Comparison of ENCODE assay signal across 8 cellular contexts in the genomic region with DNA sequence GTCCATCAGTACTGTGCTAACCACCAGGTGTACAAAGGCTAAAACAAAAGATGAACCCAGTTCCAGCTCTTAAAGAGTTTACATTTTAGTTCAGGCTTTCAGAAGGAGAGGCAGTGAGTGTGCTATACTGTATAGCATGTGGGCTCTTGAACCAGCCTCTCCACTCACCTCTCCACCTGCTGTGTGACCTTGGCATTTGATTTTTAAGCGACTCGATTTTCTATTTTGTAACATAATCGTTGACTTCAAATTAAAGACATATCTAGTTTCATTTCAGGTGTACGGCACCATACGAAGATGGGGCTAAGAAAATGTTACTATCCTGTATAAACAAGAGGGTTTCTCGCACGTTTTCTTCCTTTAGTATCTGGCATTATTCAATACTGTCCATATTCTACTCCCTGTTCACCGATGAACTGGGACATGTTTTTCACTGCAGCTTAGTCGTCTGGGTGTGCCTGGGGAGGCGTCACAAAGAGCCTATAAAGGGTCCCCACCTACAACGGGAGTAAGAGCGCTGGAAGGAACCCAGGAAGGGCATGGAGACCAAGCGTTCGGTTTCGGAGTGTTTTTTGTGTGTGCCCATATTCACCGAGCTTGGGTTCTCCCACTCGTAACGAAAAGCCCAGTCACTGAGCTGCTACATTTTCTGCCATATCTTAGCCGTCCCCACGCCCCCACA. TPM values are rescaled to one million over a fixed set of nuclear protein-coding genes. Genes with fewer than 3 reads are reported as not detected.
A peak's percentile ranks its signal among the peaks of the same experiment; 100 is the strongest.
DNase-seq lines count a peak whose midpoint lies in the region; ATAC-seq, FAIRE-seq and TF ChIP-seq lines count a peak whose summit lies in the region.

No MANE protein-coding gene starts in this region.

- intact Hi-C loops in GM12878 (cut with micrococcal nuclease; ENCODE audit: unreplicated experiment) = no loop called here
- intact Hi-C loops in posterior cingulate gyrus (cut with DNase I) = no loop called here

- TSS peak; percentile 73 for BruUV-seq in GM12878 (replicated peaks; lab: Mats Ljungman, UMichigan)

- peaks cover 52% of the 10 kb centered on the region for H3K79me2 ChIP-seq in GM12878 (ENCODE audit: control insufficient read depth, insufficient read depth, low read length)

- SMC1A ChIA-PET in GM12878 (lab: Charles Lee; ENCODE audit: uncharacterized antibody, unreplicated experiment) = interaction anchor here (0.6 to 3.3 kb wide), 3 partner anchors 8 to 183 kb away, joined by 3 to 8 read pairs (median 3); no protein-coding TSS in a partner anchor

- H3K27ac ChIP-seq in GM12878 (ENCODE audit: control insufficient read depth, insufficient read depth) (peak overlapping the region; percentile 90), subcutaneous abdominal adipose tissue (ENCODE audit: low read depth, low read length) (peak overlapping the region; percentile 97)

- TF ChIP-seq POLR2A in GM12878 (IDR thresholded peaks at IDR 0.05; ENCODE audit: low read depth, low read length) = no peak

- H3K9ac ChIP-seq in GM12878 (ENCODE audit: control insufficient read depth, insufficient read depth, low read length) = peak overlapping the region; percentile 92
- peak overlapping the region; percentile 82 to 98 (median 97) for H3K9ac ChIP-seq in subcutaneous abdominal adipose tissue (ENCODE audit: low read length in 5 of 5)

- DNase-seq in A172 (ENCODE audit: low spot score) (peak; percentile 10), NCI-H2227 (lab: John Stamatoyannopoulos, UW; ENCODE audit: unreplicated experiment) (peak; percentile 38), GM12878 (ENCODE audit: low read depth, low spot score) (no peak), kidney epithelial cell (ENCODE audit: low read depth) (no peak), posterior cingulate gyrus (no peak)

- FAIRE-seq in GM12878 (lab: Jason Lieb, UNC) = no peak

- H3K4me1 ChIP-seq in GM12878 (ENCODE audit: control insufficient read depth, insufficient read depth, low read length) = peaks cover 4% of the 10 kb centered on the region; the same call in 1 of the 2 replicates
- peaks cover 0 to 47% (median 32%) of the 10 kb centered on the region in 5 donors for H3K4me1 ChIP-seq in subcutaneous abdominal adipose tissue (ENCODE audit: control insufficient read depth in 5 of 5, insufficient read depth in 5 of 5, low read length in 5 of 5)

- H2AFZ ChIP-seq in GM12878 (ENCODE audit: control insufficient read depth, low read depth, low read length) = peak overlapping the region; percentile 96

- no peaks in the 10 kb centered on the region for H3K27me3 ChIP-seq in GM12878 (replicated peaks in 1 of 2; ENCODE audit: control insufficient read depth in 2 of 2, insufficient read depth in 2 of 2, low read length in 1 of 2)
- no peaks in the 10 kb centered on the region for H3K27me3 ChIP-seq in kidney epithelial cell (ENCODE audit: control insufficient read depth, insufficient read depth, low read length)
- no peaks in the 10 kb centered on the region for H3K27me3 ChIP-seq in subcutaneous abdominal adipose tissue (ENCODE audit: control insufficient read depth in 5 of 5, insufficient read depth in 4 of 5, low read length in 5 of 5)

- ATAC-seq in GM18517 (IDR thresholded peaks at IDR 0.05; ENCODE audit: unreplicated experiment) (peak; percentile 4), HG03039 (IDR thresholded peaks at IDR 0.05; ENCODE audit: unreplicated experiment) (peak; percentile 13), GM12878 (peak; percentile 14)

- TF ChIP-seq RAD21 in GM12878 (IDR thresholded peaks at IDR 0.05; ENCODE audit: insufficient read depth, low read depth, low read length) = no peak

- H4K20me1 ChIP-seq in GM12878 (ENCODE audit: control insufficient read depth, insufficient read depth) = no peaks in the 10 kb centered on the region

- peak overlapping the region; percentile 68 for H3K4me2 ChIP-seq in GM12878 (ENCODE audit: control insufficient read depth, insufficient read depth)

- POLR2A ChIA-PET in GM12878 (lab: Charles Lee) = interaction anchor here (0.6 to 1.4 kb wide), 4 partner anchors 8 to 344 kb away, joined by 3 to 6 read pairs (median 4); no protein-coding TSS in a partner anchor

- TF ChIP-seq CTCF in GM12878 (IDR thresholded peaks at IDR 0.05 in 2 of 3, conservative IDR thresholded peaks at IDR 0.05 in 1 of 3; ENCODE audit: control insufficient read depth in 2 of 3, extremely low read depth in 1 of 3, insufficient read depth in 1 of 3, low read depth in 3 of 3, low read length in 3 of 3) (no peak), kidney epithelial cell (IDR thresholded peaks at IDR 0.05; ENCODE audit: insufficient read depth, low read length, poor library complexity, severe bottlenecking) (no peak)

- RAD21 ChIA-PET in GM12878 (lab: Charles Lee; ENCODE audit: unreplicated experiment) = interaction anchor here (0.9 to 1.7 kb wide), 4 partner anchors 8 to 282 kb away, joined by 3 to 6 read pairs (median 3); no protein-coding TSS in a partner anchor

- in situ Hi-C loops in GM12878 (cut with MboI) = no loop called here

- 2% methylated on average over 18 of the region's 20 CpGs for WGBS in GM12878 (ENCODE audit: insufficient coverage, insufficient replicate concordance, low lambda C conversion rate, missing lambda C conversion rate)

- CTCF ChIA-PET in GM12878 (lab: Yijun Ruan, JAX) = interaction anchor here (0.6 to 1.4 kb wide), 6 partner anchors 8 to 1220 kb away, joined by 3 to 6 read pairs (median 3); no protein-coding TSS in a partner anchor

- TF ChIP-seq EP300 in GM12878 (IDR thresholded peaks at IDR 0.05; ENCODE audit: borderline replicate concordance in 1 of 2, control insufficient read depth in 1 of 2, low read depth in 2 of 2, low read length in 2 of 2) = no peak

- H3K9me3 ChIP-seq in GM12878 (replicated peaks; ENCODE audit: control insufficient read depth, insufficient read depth, low read length) (no peaks in the 10 kb centered on the region), subcutaneous abdominal adipose tissue (ENCODE audit: control insufficient read depth in 5 of 5, low read length in 5 of 5) (no peaks in the 10 kb centered on the region)

- H3K4me3 ChIP-seq in GM12878 (peak overlapping the region; percentile 99), kidney epithelial cell (ENCODE audit: low read depth, low read length) (peak overlapping the region; percentile 99), subcutaneous abdominal adipose tissue (ENCODE audit: low read depth in 1 of 5, low read length in 5 of 5) (peak overlapping the region; percentile 94 to 98 (median 97))

- no peaks in the 10 kb centered on the region for H3K36me3 ChIP-seq in GM12878 (ENCODE audit: control insufficient read depth in 2 of 2, insufficient read depth in 2 of 2, low read length in 1 of 2)
- no peaks in the 10 kb centered on the region for H3K36me3 ChIP-seq in kidney epithelial cell (ENCODE audit: control insufficient read depth, insufficient read depth, low read length)
- H3K36me3 ChIP-seq in subcutaneous abdominal adipose tissue (ENCODE audit: control insufficient read depth in 5 of 5, insufficient read depth in 5 of 5, low read length in 5 of 5) = no peaks in the 10 kb centered on the region

TF ChIP-seq in GM12878, 131 proteins besides CTCF, POLR2A, EP300 and RAD21 (continues in another document):
- TF ChIP-seq RUNX3 (IDR thresholded peaks at IDR 0.05; ENCODE audit: low read length) (no peak), TARDBP (IDR thresholded peaks at IDR 0.05; ENCODE audit: borderline replicate concordance) (peak; percentile 41; the same call in 1 of the 2 replicates)
- TF ChIP-seq, protein P1, sequence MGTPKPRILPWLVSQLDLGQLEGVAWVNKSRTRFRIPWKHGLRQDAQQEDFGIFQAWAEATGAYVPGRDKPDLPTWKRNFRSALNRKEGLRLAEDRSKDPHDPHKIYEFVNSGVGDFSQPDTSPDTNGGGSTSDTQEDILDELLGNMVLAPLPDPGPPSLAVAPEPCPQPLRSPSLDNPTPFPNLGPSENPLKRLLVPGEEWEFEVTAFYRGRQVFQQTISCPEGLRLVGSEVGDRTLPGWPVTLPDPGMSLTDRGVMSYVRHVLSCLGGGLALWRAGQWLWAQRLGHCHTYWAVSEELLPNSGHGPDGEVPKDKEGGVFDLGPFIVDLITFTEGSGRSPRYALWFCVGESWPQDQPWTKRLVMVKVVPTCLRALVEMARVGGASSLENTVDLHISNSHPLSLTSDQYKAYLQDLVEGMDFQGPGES (IDR thresholded peaks at IDR 0.05) = no peak
- TF ChIP-seq, protein P2, sequence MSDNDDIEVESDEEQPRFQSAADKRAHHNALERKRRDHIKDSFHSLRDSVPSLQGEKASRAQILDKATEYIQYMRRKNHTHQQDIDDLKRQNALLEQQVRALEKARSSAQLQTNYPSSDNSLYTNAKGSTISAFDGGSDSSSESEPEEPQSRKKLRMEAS (IDR thresholded peaks at IDR 0.05; ENCODE audit: low read depth, low read length) = no peak

RNA-seq across cellular contexts. Expression of a gene that starts 0.8 kb away (rescaled TPM):
- total RNA-seq in A172 (2014; rRNA removed; shearing (Covaris generic)) = 28.4 and 43.3 TPM in 2 replicates
- 366 and 383 TPM in 2 replicates for total RNA-seq in GM12878 (2013; cell fraction: nucleolus; rRNA removed)
- total RNA-seq in GM12878 (2014; rRNA removed) (71.4 and 91.5 TPM in 2 replicates), GM12878 (2014; rRNA removed; fragmentation: Illumina TruSeq; extraction: Trizol) (94.0 and 95.5 TPM in 2 replicates), GM12878 (2021) (84.8 and 85.1 TPM in 2 replicates), kidney epithelial cell (33.8 and 37.5 TPM in 2 replicates)
- 22.0 TPM for polyA plus RNA-seq in GM12878 (2011; ENCODE audit: low read depth)
- polyA plus RNA-seq in GM12878 (2011; rRNA removed) (91.3 and 136 TPM in 2 replicates), GM12878 (2014; fragmentation: Illumina TruSeq; extraction: Trizol) (87.2 and 116 TPM in 2 replicates), GM12878 (2014; fragmentation: Nextera tagmentation; extraction: Ambion mirVana) (100 to 1,000 TPM in 1 of 2 experiments, 10 to 100 TPM in 1; 89.1 to 101 TPM), GM12878 (2014; rRNA removed) (57.6 and 59.8 TPM in 2 replicates), GM12878 (2016; fragmentation: Nextera tagmentation; extraction: Ambion mirVana) (10 to 100 TPM; 95.5 to 96.5 TPM)
- polyA plus RNA-seq in GM12878 (2011; cell fraction: cytosol; rRNA removed) = 27.6 and 30.7 TPM in 2 replicates
- polyA plus RNA-seq in GM12878 (2011; cell fraction: nucleus; rRNA removed) = 135 and 186 TPM in 2 replicates
- 45.7 and 49.5 TPM in 2 replicates for polyA plus RNA-seq in GM12878 (2012)
- 107 and 196 TPM in 2 replicates for polyA minus RNA-seq in GM12878 (2011; rRNA and poly(A)+ RNA removed)
- polyA minus RNA-seq in GM12878 (2011; cell fraction: cytosol; rRNA and poly(A)+ RNA removed) = 19.4 and 22.5 TPM in 2 replicates
- 248 and 344 TPM in 2 replicates for polyA minus RNA-seq in GM12878 (2011; cell fraction: nucleus; rRNA and poly(A)+ RNA removed)

Comparison
In these comparisons a context has a peak if more than half of its experiments do, and no peak if none do; other contexts are left out.
1. DNase-seq: peak in A172 (single experiment) and NCI-H2227 (single experiment); none in GM12878 (single experiment), kidney epithelial cell (single experiment) and posterior cingulate gyrus (0 of 10).
2. Peak in every context shown above with its lines, with median percentiles within 50 percentile points of each other: ATAC-seq and H3K4me3 ChIP-seq.